ENCODE assay signal across 1 cellular context in the genomic region with DNA sequence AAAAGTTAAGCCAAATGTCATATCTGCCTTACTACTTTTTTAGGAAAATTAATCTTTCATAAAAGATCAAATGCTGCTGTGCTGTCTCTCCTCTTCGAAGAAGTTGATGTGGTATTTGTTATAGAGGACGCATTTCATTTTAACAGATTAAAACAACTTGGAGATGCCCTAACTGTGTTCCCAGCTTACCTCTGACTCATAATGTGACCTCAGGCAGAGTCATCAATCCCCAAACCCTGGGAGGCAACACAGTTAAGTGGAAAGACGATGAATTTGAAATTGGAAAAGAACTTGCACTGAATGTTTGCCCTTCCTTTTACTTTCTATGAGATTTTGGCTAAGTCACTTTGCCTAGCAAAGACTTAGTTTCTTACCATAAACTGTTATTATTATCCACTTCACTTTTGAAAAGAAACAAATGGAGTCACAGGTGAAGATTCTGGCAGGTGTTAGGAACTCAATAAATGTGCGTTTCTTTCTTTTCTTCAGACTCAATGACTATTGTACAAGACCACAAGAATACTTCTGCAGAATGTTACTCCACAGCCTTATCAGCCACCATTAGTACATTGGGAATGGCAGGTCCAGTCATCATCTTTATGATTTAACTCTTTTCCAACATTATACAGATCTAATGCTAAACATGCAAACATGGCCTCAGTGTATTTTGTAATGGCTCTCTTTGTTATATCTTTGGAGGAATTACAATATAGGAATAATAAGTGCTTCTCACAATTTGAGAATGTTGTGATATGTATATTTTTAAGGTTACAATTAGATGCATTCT.
TF ChIP-seq lines count a peak whose summit lies in the region.

No MANE protein-coding gene starts in this region.

TF ChIP-seq in SK-N-SH, 30 proteins besides CTCF, POLR2A, EP300 and RAD21 (continued from another document):
- TF ChIP-seq, protein P1, sequence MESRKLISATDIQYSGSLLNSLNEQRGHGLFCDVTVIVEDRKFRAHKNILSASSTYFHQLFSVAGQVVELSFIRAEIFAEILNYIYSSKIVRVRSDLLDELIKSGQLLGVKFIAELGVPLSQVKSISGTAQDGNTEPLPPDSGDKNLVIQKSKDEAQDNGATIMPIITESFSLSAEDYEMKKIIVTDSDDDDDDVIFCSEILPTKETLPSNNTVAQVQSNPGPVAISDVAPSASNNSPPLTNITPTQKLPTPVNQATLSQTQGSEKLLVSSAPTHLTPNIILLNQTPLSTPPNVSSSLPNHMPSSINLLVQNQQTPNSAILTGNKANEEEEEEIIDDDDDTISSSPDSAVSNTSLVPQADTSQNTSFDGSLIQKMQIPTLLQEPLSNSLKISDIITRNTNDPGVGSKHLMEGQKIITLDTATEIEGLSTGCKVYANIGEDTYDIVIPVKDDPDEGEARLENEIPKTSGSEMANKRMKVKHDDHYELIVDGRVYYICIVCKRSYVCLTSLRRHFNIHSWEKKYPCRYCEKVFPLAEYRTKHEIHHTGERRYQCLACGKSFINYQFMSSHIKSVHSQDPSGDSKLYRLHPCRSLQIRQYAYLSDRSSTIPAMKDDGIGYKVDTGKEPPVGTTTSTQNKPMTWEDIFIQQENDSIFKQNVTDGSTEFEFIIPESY (IDR thresholded peaks at IDR 0.05; ENCODE audit: borderline replicate concordance, low read depth) = no peak
- TF ChIP-seq RFX5 (IDR thresholded peaks at IDR 0.05; ENCODE audit: low read length) (no peak), NRF1 (IDR thresholded peaks at IDR 0.05; ENCODE audit: low read depth, low read length) (no peak), SIN3A (IDR thresholded peaks at IDR 0.05; ENCODE audit: borderline replicate concordance, low read depth, low read length) (no peak), TCF12 (IDR thresholded peaks at IDR 0.05) (peak; percentile 71), FOSL2 (IDR thresholded peaks at IDR 0.05; ENCODE audit: borderline replicate concordance, low read depth) (peak; percentile 94), RXRA (IDR thresholded peaks at IDR 0.05; ENCODE audit: borderline replicate concordance, low read depth) (peak; percentile 88), ELF1 (IDR thresholded peaks at IDR 0.05) (no peak), RCOR1 (IDR thresholded peaks at IDR 0.05; ENCODE audit: low read length) (no peak), CHD2 (IDR thresholded peaks at IDR 0.05; ENCODE audit: low read length, partially characterized antibody) (no peak), POLR2AphosphoS5 (IDR thresholded peaks at IDR 0.05; ENCODE audit: low read depth, low read length) (peak; percentile 32; the same call in 1 of the 2 replicates), YY1 (IDR thresholded peaks at IDR 0.05; ENCODE audit: low read depth) (no peak), GABPA (IDR thresholded peaks at IDR 0.05; ENCODE audit: low read depth) (no peak), GATA2 (CRISPR knock-in tag; IDR thresholded peaks at IDR 0.05) (no peak), TEAD4 (IDR thresholded peaks at IDR 0.05; ENCODE audit: borderline replicate concordance, insufficient read depth) (peak; percentile 40; the same call in 1 of the 2 replicates)
- TF ChIP-seq, protein P2, sequence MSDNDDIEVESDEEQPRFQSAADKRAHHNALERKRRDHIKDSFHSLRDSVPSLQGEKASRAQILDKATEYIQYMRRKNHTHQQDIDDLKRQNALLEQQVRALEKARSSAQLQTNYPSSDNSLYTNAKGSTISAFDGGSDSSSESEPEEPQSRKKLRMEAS (IDR thresholded peaks at IDR 0.05; ENCODE audit: low read depth) = 0 out of 2 replicates have a peak, but pooled peaks have one; percentile 25
- TF ChIP-seq, protein P3, sequence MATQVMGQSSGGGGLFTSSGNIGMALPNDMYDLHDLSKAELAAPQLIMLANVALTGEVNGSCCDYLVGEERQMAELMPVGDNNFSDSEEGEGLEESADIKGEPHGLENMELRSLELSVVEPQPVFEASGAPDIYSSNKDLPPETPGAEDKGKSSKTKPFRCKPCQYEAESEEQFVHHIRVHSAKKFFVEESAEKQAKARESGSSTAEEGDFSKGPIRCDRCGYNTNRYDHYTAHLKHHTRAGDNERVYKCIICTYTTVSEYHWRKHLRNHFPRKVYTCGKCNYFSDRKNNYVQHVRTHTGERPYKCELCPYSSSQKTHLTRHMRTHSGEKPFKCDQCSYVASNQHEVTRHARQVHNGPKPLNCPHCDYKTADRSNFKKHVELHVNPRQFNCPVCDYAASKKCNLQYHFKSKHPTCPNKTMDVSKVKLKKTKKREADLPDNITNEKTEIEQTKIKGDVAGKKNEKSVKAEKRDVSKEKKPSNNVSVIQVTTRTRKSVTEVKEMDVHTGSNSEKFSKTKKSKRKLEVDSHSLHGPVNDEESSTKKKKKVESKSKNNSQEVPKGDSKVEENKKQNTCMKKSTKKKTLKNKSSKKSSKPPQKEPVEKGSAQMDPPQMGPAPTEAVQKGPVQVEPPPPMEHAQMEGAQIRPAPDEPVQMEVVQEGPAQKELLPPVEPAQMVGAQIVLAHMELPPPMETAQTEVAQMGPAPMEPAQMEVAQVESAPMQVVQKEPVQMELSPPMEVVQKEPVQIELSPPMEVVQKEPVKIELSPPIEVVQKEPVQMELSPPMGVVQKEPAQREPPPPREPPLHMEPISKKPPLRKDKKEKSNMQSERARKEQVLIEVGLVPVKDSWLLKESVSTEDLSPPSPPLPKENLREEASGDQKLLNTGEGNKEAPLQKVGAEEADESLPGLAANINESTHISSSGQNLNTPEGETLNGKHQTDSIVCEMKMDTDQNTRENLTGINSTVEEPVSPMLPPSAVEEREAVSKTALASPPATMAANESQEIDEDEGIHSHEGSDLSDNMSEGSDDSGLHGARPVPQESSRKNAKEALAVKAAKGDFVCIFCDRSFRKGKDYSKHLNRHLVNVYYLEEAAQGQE (IDR thresholded peaks at IDR 0.05; ENCODE audit: low read depth, low read length) = no peak
- TF ChIP-seq, protein P4, sequence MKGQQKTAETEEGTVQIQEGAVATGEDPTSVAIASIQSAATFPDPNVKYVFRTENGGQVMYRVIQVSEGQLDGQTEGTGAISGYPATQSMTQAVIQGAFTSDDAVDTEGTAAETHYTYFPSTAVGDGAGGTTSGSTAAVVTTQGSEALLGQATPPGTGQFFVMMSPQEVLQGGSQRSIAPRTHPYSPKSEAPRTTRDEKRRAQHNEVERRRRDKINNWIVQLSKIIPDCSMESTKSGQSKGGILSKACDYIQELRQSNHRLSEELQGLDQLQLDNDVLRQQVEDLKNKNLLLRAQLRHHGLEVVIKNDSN (IDR thresholded peaks at IDR 0.05; ENCODE audit: borderline replicate concordance, low read depth) = no peak
